16 cellular contexts compared by ENCODE assay signal in genomic region chr3:127651516-127652172, GRCh38.
"Had no signal": no experiment of that assay in that cellular context is flagged by ENCODE, and none has a peak within 500 bp of the region (broad histone marks: within the 10 kb centered on the region; RNA-seq: fewer than 3 reads in every experiment).

No MANE protein-coding gene starts in this region.

- H3K36me3 Mint-ChIP-seq: activated CD4-positive, alpha-beta memory T cell treated with anti-CD3 and anti-CD28 coated beads for 36 hours; natural killer cell treated with Interleukin-12 subunit alpha and Interleukin-12 subunit beta and Interleukin-15 and Interleukin-18, amount 100 ng/mL, for 72 hours had no signal

- FAIRE-seq: urothelium cell line had no signal

- DNase-seq: activated gamma-delta T cell; activated naive CD4-positive, alpha-beta T cell treated with anti-CD3 and anti-CD28 coated beads, Interleukin-2, amount 50 U/mL, for 16 hours; activated T-cell treated with anti-CD3 and anti-CD28 coated beads for 4 hours; colonic mucosa; stimulated activated CD4-positive, alpha-beta T cell treated with anti-CD3 and anti-CD28 coated beads, Interleukin-12 subunit alpha, Interleukin-12 subunit beta, amount 100 ng/mL, for 4 hours; stimulated activated CD4-positive, alpha-beta T cell treated with anti-CD3 and anti-CD28 coated beads, Interleukin-4, amount 100 ng/mL, for 4 hours had no signal

- H3K27ac Mint-ChIP-seq: activated CD4-positive, alpha-beta memory T cell treated with anti-CD3 and anti-CD28 coated beads for 36 hours; activated naive CD8-positive, alpha-beta T cell treated with anti-CD3 and anti-CD28 coated beads, Interleukin-2, amount 50 U/mL, for 24 hours; natural killer cell treated with Interleukin-12 subunit alpha and Interleukin-12 subunit beta and Interleukin-15 and Interleukin-18, amount 100 ng/mL, for 72 hours; stimulated activated naive CD8-positive, alpha-beta T cell treated with anti-CD3 and anti-CD28 coated beads, Interleukin-15, Interleukin-2, amounts not matched to agents 100 ng/mL and 50 ng/mL, for 24 hours had no signal

- H3K4me1 ChIP-seq: colonic mucosa, psoas muscle had no signal

- H3K36me3 ChIP-seq: colonic mucosa, heart left ventricle, ovary, tibial artery had no signal

- H3K9me3 ChIP-seq: colonic mucosa, heart left ventricle, ovary, psoas muscle, tibial artery had no signal

- H3K4me3 Mint-ChIP-seq: activated CD4-positive, alpha-beta memory T cell treated with anti-CD3 and anti-CD28 coated beads for 36 hours; activated naive CD8-positive, alpha-beta T cell treated with anti-CD3 and anti-CD28 coated beads, Interleukin-2, amount 50 U/mL, for 24 hours; natural killer cell treated with Interleukin-12 subunit alpha and Interleukin-12 subunit beta and Interleukin-15 and Interleukin-18, amount 100 ng/mL, for 72 hours; stimulated activated naive CD8-positive, alpha-beta T cell treated with anti-CD3 and anti-CD28 coated beads, Interleukin-15, Interleukin-2, amounts not matched to agents 100 ng/mL and 50 ng/mL, for 24 hours had no signal

- H3K4me3 ChIP-seq: colonic mucosa, ovary, psoas muscle, tibial artery had no signal

- H3K4me1 Mint-ChIP-seq: activated naive CD8-positive, alpha-beta T cell treated with anti-CD3 and anti-CD28 coated beads, Interleukin-2, amount 50 U/mL, for 24 hours had no signal

- H3K27me3 Mint-ChIP-seq: activated CD4-positive, alpha-beta memory T cell treated with anti-CD3 and anti-CD28 coated beads for 36 hours; activated naive CD8-positive, alpha-beta T cell treated with anti-CD3 and anti-CD28 coated beads, Interleukin-2, amount 50 U/mL, for 24 hours; stimulated activated naive CD8-positive, alpha-beta T cell treated with anti-CD3 and anti-CD28 coated beads, Interleukin-15, Interleukin-2, amounts not matched to agents 100 ng/mL and 50 ng/mL, for 24 hours had no signal

- H3K27ac ChIP-seq: colonic mucosa, epithelial cell of prostate, heart left ventricle, ovary, psoas muscle, tibial artery had no signal

- H3K9me3 Mint-ChIP-seq: activated CD4-positive, alpha-beta memory T cell treated with anti-CD3 and anti-CD28 coated beads for 36 hours; activated naive CD8-positive, alpha-beta T cell treated with anti-CD3 and anti-CD28 coated beads, Interleukin-2, amount 50 U/mL, for 24 hours; natural killer cell treated with Interleukin-12 subunit alpha and Interleukin-12 subunit beta and Interleukin-15 and Interleukin-18, amount 100 ng/mL, for 72 hours; stimulated activated naive CD8-positive, alpha-beta T cell treated with anti-CD3 and anti-CD28 coated beads, Interleukin-15, Interleukin-2, amounts not matched to agents 100 ng/mL and 50 ng/mL, for 24 hours had no signal

- H3K27me3 ChIP-seq: colonic mucosa, heart left ventricle, ovary, tibial artery had no signal
